Comparison of ENCODE assay signal across 9 cellular contexts in the genomic region with DNA sequence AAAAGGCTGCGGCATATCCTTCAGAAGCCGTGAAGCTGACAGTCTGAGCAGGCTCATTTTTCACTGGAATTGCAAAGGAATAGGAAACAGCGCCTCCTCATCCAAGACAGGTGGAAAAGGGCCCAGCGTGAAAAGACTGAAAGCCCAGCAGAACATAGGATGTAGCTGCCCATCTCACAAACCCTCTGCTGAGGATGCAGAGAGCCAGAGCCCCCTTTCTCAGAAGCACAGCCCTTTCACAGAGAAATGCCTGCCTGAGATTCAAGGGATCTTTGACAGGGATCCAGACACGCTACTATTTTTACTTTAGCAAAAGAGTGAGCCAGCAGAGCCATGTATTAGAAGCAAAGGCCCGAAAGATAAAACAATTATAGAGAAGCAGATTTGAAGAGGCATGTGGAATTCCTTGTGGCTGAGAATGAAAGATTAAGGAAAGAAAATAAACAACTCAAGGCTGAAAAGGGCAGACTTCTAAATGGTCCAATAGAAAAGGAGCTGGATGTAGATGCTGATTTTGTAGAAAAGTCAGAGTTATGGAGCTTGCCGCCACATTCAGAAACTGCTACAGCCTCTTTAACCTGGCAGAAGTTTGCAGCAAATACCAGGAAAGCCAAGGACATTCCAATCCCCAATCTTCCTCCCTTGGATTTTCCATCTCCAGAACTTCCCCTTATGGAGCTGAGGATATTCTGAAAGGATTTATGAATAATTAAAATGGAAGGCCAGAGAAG. TPM values are rescaled to one million over a fixed set of nuclear protein-coding genes. Genes with fewer than 3 reads are reported as not detected.
DNase-seq lines count a peak whose midpoint lies in the region; ATAC-seq and TF ChIP-seq lines count a peak whose summit lies in the region.
"Had no signal": no experiment of that assay in that cellular context is flagged by ENCODE, and none has a peak within 500 bp of the region (broad histone marks: within the 10 kb centered on the region; RNA-seq: fewer than 3 reads in every experiment).

No MANE protein-coding gene starts in this region.

- no peak for ATAC-seq in natural killer cell treated with Interleukin-12 subunit alpha and Interleukin-12 subunit beta and Interleukin-15 and Interleukin-18, amount 100 ng/mL, for 72 hours
- ATAC-seq in foreskin keratinocyte, result no peak
- ATAC-seq in HG02973 (IDR thresholded peaks at IDR 0.05; ENCODE audit: unreplicated experiment), result no peak

- peaks cover 31 to 42% of the 10 kb centered on the region in 2 donors for H3K4me1 Mint-ChIP-seq in natural killer cell treated with Interleukin-12 subunit alpha and Interleukin-12 subunit beta and Interleukin-15 and Interleukin-18, amount 100 ng/mL, for 72 hours (ENCODE audit: low read depth in 2 of 2)
- peaks cover 7% of the 10 kb centered on the region for H3K4me1 Mint-ChIP-seq in glutamatergic neuron (ENCODE audit: low read depth, unreplicated experiment)

- H3K27ac Mint-ChIP-seq in natural killer cell treated with Interleukin-12 subunit alpha and Interleukin-12 subunit beta and Interleukin-15 and Interleukin-18, amount 100 ng/mL, for 72 hours, result peak overlapping the region; percentile 6 to 39
- H3K27ac Mint-ChIP-seq in glutamatergic neuron (ENCODE audit: unreplicated experiment), result no peak overlapping the region

- H3K27ac ChIP-seq in effector memory CD4-positive, alpha-beta T cell (ENCODE audit: insufficient read depth, low read length, poor library complexity, severe bottlenecking), result peak overlapping the region; percentile 60
- no peak overlapping the region for H3K27ac ChIP-seq in foreskin keratinocyte
- H3K27ac ChIP-seq: PC-9 had no signal

- H3K4me3 ChIP-seq in AG10803 (ENCODE audit: low read length) (no peak overlapping the region), NT2/D1 (ENCODE audit: insufficient read length, low read depth) (no peak overlapping the region)
- H3K4me3 ChIP-seq in effector memory CD4-positive, alpha-beta T cell (ENCODE audit: insufficient read depth, low read depth, low read length, poor library complexity, severe bottlenecking), result peak overlapping the region; percentile 8
- H3K4me3 ChIP-seq: PC-9 had no signal

- H3K36me3 ChIP-seq in NT2/D1 (ENCODE audit: insufficient read depth, insufficient read length, low read length), result peaks cover 29% of the 10 kb centered on the region
- peaks cover 16% of the 10 kb centered on the region for H3K36me3 ChIP-seq in effector memory CD4-positive, alpha-beta T cell (ENCODE audit: control insufficient read depth, insufficient read depth, low read length)

- H3K4me1 ChIP-seq in NT2/D1 (ENCODE audit: insufficient read depth, insufficient read length), result no peaks in the 10 kb centered on the region
- peaks cover 5% of the 10 kb centered on the region for H3K4me1 ChIP-seq in effector memory CD4-positive, alpha-beta T cell (ENCODE audit: control insufficient read depth, insufficient read depth, low read length, poor library complexity, severe bottlenecking)
- H3K4me1 ChIP-seq in foreskin keratinocyte, result peaks cover 6% of the 10 kb centered on the region

- no peaks in the 10 kb centered on the region for H3K9me3 Mint-ChIP-seq in natural killer cell treated with Interleukin-12 subunit alpha and Interleukin-12 subunit beta and Interleukin-15 and Interleukin-18, amount 100 ng/mL, for 72 hours
- peaks cover 1% of the 10 kb centered on the region for H3K9me3 Mint-ChIP-seq in glutamatergic neuron (ENCODE audit: unreplicated experiment)

- TF ChIP-seq CTCF in AG10803 (conservative IDR thresholded peaks at IDR 0.05; ENCODE audit: low read length) (peak; percentile 32; the same call in 1 of the 2 replicates), foreskin keratinocyte (conservative IDR thresholded peaks at IDR 0.05) (no peak), glutamatergic neuron (IDR thresholded peaks at IDR 0.05; ENCODE audit: partially characterized antibody, unreplicated experiment) (no peak)

- no peak overlapping the region for H3K9ac ChIP-seq in NT2/D1 (ENCODE audit: insufficient read length, low read depth)

- H3K9me3 ChIP-seq in NT2/D1 (ENCODE audit: insufficient read depth, low read length), result no peaks in the 10 kb centered on the region
- no peaks in the 10 kb centered on the region for H3K9me3 ChIP-seq in effector memory CD4-positive, alpha-beta T cell (ENCODE audit: control insufficient read depth, low read length)

- H3K36me3 Mint-ChIP-seq in natural killer cell treated with Interleukin-12 subunit alpha and Interleukin-12 subunit beta and Interleukin-15 and Interleukin-18, amount 100 ng/mL, for 72 hours, result peaks cover 13% of the 10 kb centered on the region
- no peaks in the 10 kb centered on the region for H3K36me3 Mint-ChIP-seq in glutamatergic neuron (ENCODE audit: unreplicated experiment)

- no peaks in the 10 kb centered on the region for H3K27me3 Mint-ChIP-seq in natural killer cell treated with Interleukin-12 subunit alpha and Interleukin-12 subunit beta and Interleukin-15 and Interleukin-18, amount 100 ng/mL, for 72 hours
- peaks cover 1% of the 10 kb centered on the region for H3K27me3 Mint-ChIP-seq in glutamatergic neuron (ENCODE audit: unreplicated experiment)

- DNase-seq in AG10803 (ENCODE audit: low read depth) (no peak), NT2/D1 (ENCODE audit: low read depth, low spot score) (peak; percentile 6), foreskin keratinocyte (no peak), glutamatergic neuron (no peak), putamen (ENCODE audit: low spot score) (no peak)
- DNase-seq in effector memory CD4-positive, alpha-beta T cell, result no peak
- DNase-seq in natural killer cell treated with Interleukin-12 subunit alpha and Interleukin-12 subunit beta and Interleukin-15 and Interleukin-18, amount 100 ng/mL, for 72 hours (ENCODE audit: low spot score), result no peak
- DNase-seq: PC-9 had no signal

- no peak overlapping the region for H3K4me3 Mint-ChIP-seq in natural killer cell treated with Interleukin-12 subunit alpha and Interleukin-12 subunit beta and Interleukin-15 and Interleukin-18, amount 100 ng/mL, for 72 hours
- no peak overlapping the region for H3K4me3 Mint-ChIP-seq in glutamatergic neuron (ENCODE audit: unreplicated experiment)

- no peaks in the 10 kb centered on the region for H3K27me3 ChIP-seq in NT2/D1 (ENCODE audit: insufficient read depth, insufficient read length)
- H3K27me3 ChIP-seq in effector memory CD4-positive, alpha-beta T cell (replicated peaks; ENCODE audit: control insufficient read depth, insufficient read depth, low read length, poor library complexity, severe bottlenecking), result no peaks in the 10 kb centered on the region
- H3K27me3 ChIP-seq in foreskin keratinocyte, result no peaks in the 10 kb centered on the region

RNA-seq across cellular contexts. Expression of a gene that starts 36.9 kb away (rescaled TPM):
- total RNA-seq in natural killer cell treated with Interleukin-12 subunit alpha and Interleukin-12 subunit beta and Interleukin-15 and Interleukin-18, amount 100 ng/mL, for 72 hours, result 100 to 1,000 TPM; 214 to 225 TPM
- total RNA-seq in foreskin keratinocyte (263 and 264 TPM in 2 replicates), glutamatergic neuron (ENCODE audit: unreplicated experiment) (294 TPM)
- 135 and 150 TPM in 2 replicates for polyA plus RNA-seq in foreskin keratinocyte
